In the genomic region with DNA sequence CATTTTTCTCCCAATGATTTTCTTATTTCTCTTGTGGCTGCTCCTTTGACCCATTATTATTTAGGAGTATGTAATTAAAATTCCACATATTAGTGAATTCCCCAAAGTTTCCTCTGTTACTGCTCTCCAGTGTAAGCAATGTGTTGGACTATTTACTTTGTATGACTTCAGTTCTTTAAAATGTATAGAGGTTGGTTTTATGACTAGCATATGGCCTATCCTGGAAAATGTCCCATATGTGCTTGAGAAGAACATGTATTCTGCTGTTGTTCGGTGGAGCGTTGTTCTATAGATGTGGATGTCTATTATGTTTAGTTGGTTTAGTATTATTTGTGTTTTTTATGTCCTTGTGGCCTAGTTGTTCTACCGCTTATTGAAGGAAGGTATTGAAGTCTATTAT, we compare ENCODE assay signal across 25 cellular contexts. TPM values are rescaled to one million over a fixed set of nuclear protein-coding genes. Genes with fewer than 3 reads are reported as not detected.
DNase-seq lines count a peak whose midpoint lies in the region; ATAC-seq, FAIRE-seq and TF ChIP-seq lines count a peak whose summit lies in the region.
"Had no signal": no experiment of that assay in that cellular context is flagged by ENCODE, and none has a peak within 500 bp of the region (broad histone marks: within the 10 kb centered on the region; RNA-seq: fewer than 3 reads in every experiment).

No MANE protein-coding gene starts in this region.

- H3F3A ChIP-seq in Loucy (ENCODE audit: low read depth): no peaks in the 10 kb centered on the region

- H4K20me1 ChIP-seq in Loucy (ENCODE audit: insufficient read depth, low read length, poor library complexity, severe bottlenecking): no peaks in the 10 kb centered on the region

- H3K79me2 ChIP-seq in Loucy (ENCODE audit: insufficient read depth, low read length): no peaks in the 10 kb centered on the region

- H3K27ac Mint-ChIP-seq in osteocyte (ENCODE audit: unreplicated experiment): peak overlapping the region; percentile 40
- H3K27ac Mint-ChIP-seq: activated CD4-positive, alpha-beta memory T cell treated with anti-CD3 and anti-CD28 coated beads, Interleukin-2, amount 10 ng/mL, durations not matched to agents 7 days and 5 days had no signal

- no peaks in the 10 kb centered on the region for H3K27me3 Mint-ChIP-seq in osteocyte (ENCODE audit: unreplicated experiment)

- no peaks in the 10 kb centered on the region for H3K36me3 Mint-ChIP-seq in osteocyte (ENCODE audit: unreplicated experiment)

- no peaks in the 10 kb centered on the region for H3K27me3 ChIP-seq in Loucy (ENCODE audit: insufficient read depth, low read length, poor library complexity, severe bottlenecking)
- H3K27me3 ChIP-seq in foreskin keratinocyte: no peaks in the 10 kb centered on the region
- H3K27me3 ChIP-seq: transverse colon had no signal

- H3K36me3 ChIP-seq in Loucy (ENCODE audit: insufficient read depth, low read length): no peaks in the 10 kb centered on the region
- H3K36me3 ChIP-seq: left lung, neutrophil, prostate gland, transverse colon had no signal

- ATAC-seq in foreskin keratinocyte: no peak
- ATAC-seq: left lung, sciatic nerve had no signal

- H3K27ac ChIP-seq in epithelial cell of prostate (peak overlapping the region; percentile 57), foreskin keratinocyte (no peak overlapping the region)
- H3K27ac ChIP-seq: C4-2B, left lung, neutrophil, prostate gland, transverse colon had no signal

- no peak overlapping the region for H3K4me3 ChIP-seq in Loucy (ENCODE audit: low read length, poor library complexity, severe bottlenecking)
- H3K4me3 ChIP-seq: left lung, prostate gland, transverse colon had no signal

- no peaks in the 10 kb centered on the region for H3K9me2 ChIP-seq in Loucy (replicated peaks; ENCODE audit: low read depth, low read length)

- H3K9me3 Mint-ChIP-seq in osteocyte (ENCODE audit: unreplicated experiment): no peaks in the 10 kb centered on the region
- H3K9me3 Mint-ChIP-seq: activated CD4-positive, alpha-beta memory T cell treated with anti-CD3 and anti-CD28 coated beads, Interleukin-2, amount 10 ng/mL, durations not matched to agents 7 days and 5 days had no signal

- peaks cover 25% of the 10 kb centered on the region for H3K4me1 Mint-ChIP-seq in osteocyte (ENCODE audit: unreplicated experiment)

- H3K9me3 ChIP-seq in Loucy (ENCODE audit: insufficient read depth, low read depth, low read length): no peaks in the 10 kb centered on the region
- H3K9me3 ChIP-seq: left lung, neutrophil, prostate gland, transverse colon had no signal

- 0 out of 2 replicates have a peak overlapping the region, but pooled peaks have one; percentile 1 for H2AFZ ChIP-seq in Loucy (ENCODE audit: low read length)

- H3K4me1 ChIP-seq in Loucy (ENCODE audit: insufficient read depth, low read length, poor library complexity, severe bottlenecking) (peaks cover 5% of the 10 kb centered on the region), foreskin keratinocyte (peaks cover 12% of the 10 kb centered on the region)
- H3K4me1 ChIP-seq: prostate gland had no signal

- H3K4me3 Mint-ChIP-seq in osteocyte (ENCODE audit: unreplicated experiment): no peak overlapping the region
- H3K4me3 Mint-ChIP-seq: activated CD4-positive, alpha-beta memory T cell treated with anti-CD3 and anti-CD28 coated beads, Interleukin-2, amount 10 ng/mL, durations not matched to agents 7 days and 5 days had no signal

- no peak for DNase-seq in epithelial cell of prostate (ENCODE audit: low read depth, low spot score)
- no peak for DNase-seq in osteocyte (ENCODE audit: extremely low spot score, unreplicated experiment)
- no peak for DNase-seq in glomerular visceral epithelial cell (ENCODE audit: extremely low spot score)
- no peak for DNase-seq in kidney tubule cell (ENCODE audit: low spot score)
- no peak for DNase-seq in foreskin keratinocyte
- DNase-seq: activated CD4-positive, alpha-beta memory T cell treated with anti-CD3 and anti-CD28 coated beads, Interleukin-2, amount 10 ng/mL, durations not matched to agents 7 days and 5 days; activated CD8-positive, alpha-beta memory T cell treated with anti-CD3 and anti-CD28 coated beads, Interleukin-2, amount 50 U/mL, for 4 hours; activated naive CD4-positive, alpha-beta T cell treated with anti-CD3 and anti-CD28 coated beads, Interleukin-2, amount 50 U/mL, for 16 hours; amniotic stem cell; COR-L47; glutamatergic neuron; left lung; mesenchymal stem cell; NCI-H1105; NCI-H2029; NCI-H526; SHP77; stimulated activated CD4-positive, alpha-beta T cell treated with anti-CD3 and anti-CD28 coated beads, Interleukin-4, amount 100 ng/mL, for 24 hours; transverse colon had no signal

- peak; percentile 36 for FAIRE-seq in G401.6 (lab: Jason Lieb, UNC)

- no peak overlapping the region for H3K9ac ChIP-seq in Loucy (ENCODE audit: low read depth, low read length, poor library complexity, severe bottlenecking)

- TF ChIP-seq CTCF in Loucy (conservative IDR thresholded peaks at IDR 0.05; ENCODE audit: low read length): no peak
- no peak for TF ChIP-seq CTCF in osteocyte (IDR thresholded peaks at IDR 0.05)
- TF ChIP-seq CTCF in foreskin keratinocyte (conservative IDR thresholded peaks at IDR 0.05): no peak

- H3K4me2 ChIP-seq in Loucy (ENCODE audit: low read depth, low read length, poor library complexity, severe bottlenecking): no peak overlapping the region

RNA-seq across cellular contexts. Expression of gene NT5M, which starts 6.0 kb away (rescaled TPM):
- total RNA-seq in osteocyte: 3.5 and 3.7 TPM in 2 replicates
- total RNA-seq in foreskin keratinocyte: 0.88 and 1.4 TPM in 2 replicates
- 1.1 and 1.2 TPM in 2 replicates for polyA plus RNA-seq in foreskin keratinocyte

RNA-seq across cellular contexts. Expression of gene COPS3, which starts 16.2 kb away (rescaled TPM):
- total RNA-seq in osteocyte: 54.9 and 55.9 TPM in 2 replicates
- total RNA-seq in foreskin keratinocyte: 91.4 and 98.3 TPM in 2 replicates
- polyA plus RNA-seq in foreskin keratinocyte: 68.2 and 83.1 TPM in 2 replicates
